In genomic region chr2:109482371-109482841, GRCh38 we compare ENCODE assay signal across 19 cellular contexts.
A peak's percentile ranks its signal among the peaks of the same experiment; 100 is the strongest.
DNase-seq lines count a peak whose midpoint lies in the region; ATAC-seq and TF ChIP-seq lines count a peak whose summit lies in the region.
"Had no signal": no experiment of that assay in that cellular context is flagged by ENCODE, and none has a peak within 500 bp of the region (broad histone marks: within the 10 kb centered on the region; RNA-seq: fewer than 3 reads in every experiment).

No MANE protein-coding gene starts in this region.

- no peaks in the 10 kb centered on the region for H3K9me3 ChIP-seq in BLaER1
- H3K9me3 ChIP-seq: A549, HAP-1, sigmoid colon had no signal

- H2BK15ac ChIP-seq in mesendoderm (replicated peaks; ENCODE audit: low read depth): no peak overlapping the region

- DNase-seq in UCSD-AML1 (lab: John Stamatoyannopoulos, UW; ENCODE audit: unreplicated experiment) (peak; percentile 41), glutamatergic neuron (no peak), osteocyte (ENCODE audit: extremely low spot score, unreplicated experiment) (no peak), inferior parietal cortex (ENCODE audit: extremely low spot score) (no peak), T-helper 1 cell (no peak), mesendoderm (no peak)
- DNase-seq: activated effector memory CD4-positive, alpha-beta T cell treated with anti-CD3 and anti-CD28 coated beads, Interleukin-2, amount 50 U/mL, for 16 hours; CD8-positive, alpha-beta memory T cell; cortex of kidney; natural killer cell; NCI-H1930; NCI-H748 treated with DMSO at 0.1 percent for 48 hours; sigmoid colon; SW 1271 had no signal

- no peak overlapping the region for H2BK5ac ChIP-seq in mesendoderm (ENCODE audit: low read length)

- no peak overlapping the region for H3K4ac ChIP-seq in mesendoderm (ENCODE audit: low read depth, low read length)

- H3K79me2 ChIP-seq in mesendoderm (ENCODE audit: control insufficient read depth, insufficient read depth, low read length): no peaks in the 10 kb centered on the region

- peak overlapping the region; percentile 93 for H3K4me2 ChIP-seq in BLaER1
- no peak overlapping the region for H3K4me2 ChIP-seq in mesendoderm (ENCODE audit: low read length)
- H3K4me2 ChIP-seq: A549 had no signal

- peaks cover 6% of the 10 kb centered on the region for H3K9me3 Mint-ChIP-seq in glutamatergic neuron (ENCODE audit: unreplicated experiment)
- H3K9me3 Mint-ChIP-seq in osteocyte (ENCODE audit: unreplicated experiment): no peaks in the 10 kb centered on the region
- H3K9me3 Mint-ChIP-seq: CD8-positive, alpha-beta memory T cell; natural killer cell had no signal

- H3K18ac ChIP-seq in mesendoderm (ENCODE audit: low read length): no peak overlapping the region

- H2AK5ac ChIP-seq in mesendoderm (ENCODE audit: low read length): no peak overlapping the region

- no peaks in the 10 kb centered on the region for H3K36me3 Mint-ChIP-seq in glutamatergic neuron (ENCODE audit: unreplicated experiment)
- peaks cover 45% of the 10 kb centered on the region for H3K36me3 Mint-ChIP-seq in osteocyte (ENCODE audit: unreplicated experiment)
- H3K36me3 Mint-ChIP-seq: CD8-positive, alpha-beta memory T cell; natural killer cell had no signal

- no peak overlapping the region for H4K5ac ChIP-seq in mesendoderm (ENCODE audit: low read length)

- peaks cover 31% of the 10 kb centered on the region for H3K4me1 Mint-ChIP-seq in glutamatergic neuron (ENCODE audit: low read depth, unreplicated experiment)
- H3K4me1 Mint-ChIP-seq in osteocyte (ENCODE audit: unreplicated experiment): peaks cover 66% of the 10 kb centered on the region
- H3K4me1 Mint-ChIP-seq: CD8-positive, alpha-beta memory T cell had no signal

- no peak overlapping the region for H3K23ac ChIP-seq in mesendoderm (ENCODE audit: low read length)

- H3K79me1 ChIP-seq in mesendoderm (ENCODE audit: low read length): no peaks in the 10 kb centered on the region

- H3K36me3 ChIP-seq in BLaER1 (no peaks in the 10 kb centered on the region), mesendoderm (ENCODE audit: control insufficient read depth, insufficient read depth, low read length) (no peaks in the 10 kb centered on the region)
- H3K36me3 ChIP-seq: HAP-1 had no signal

- whole genome bisulfite sequencing in mesendoderm (ENCODE audit: extremely low coverage, insufficient coverage, low lambda C conversion rate): no CpG with 5 or more reads among the region's 15 CpGs

- H3K27me3 ChIP-seq in BLaER1 (no peaks in the 10 kb centered on the region), mesendoderm (ENCODE audit: insufficient read depth, low read length, poor library complexity) (no peaks in the 10 kb centered on the region)
- H3K27me3 ChIP-seq: sigmoid colon had no signal

- no peak overlapping the region for H3K4me3 ChIP-seq in BLaER1
- no peak overlapping the region for H3K4me3 ChIP-seq in mesendoderm (ENCODE audit: low read length)
- H3K4me3 ChIP-seq: A549, HAP-1, sigmoid colon had no signal

- H3K27me3 Mint-ChIP-seq in glutamatergic neuron (ENCODE audit: unreplicated experiment) (peaks cover 3% of the 10 kb centered on the region), osteocyte (ENCODE audit: unreplicated experiment) (no peaks in the 10 kb centered on the region)

- no peaks in the 10 kb centered on the region for H4K20me1 ChIP-seq in BLaER1

- H3K27ac ChIP-seq in BLaER1 (peak overlapping the region; percentile 83), mesendoderm (ENCODE audit: low read depth, low read length) (no peak overlapping the region)
- H3K27ac ChIP-seq: A549 had no signal

- no peak for ATAC-seq in HG03521 (IDR thresholded peaks at IDR 0.05; ENCODE audit: unreplicated experiment)
- ATAC-seq: A549; activated CD4-positive, CD25-positive, alpha-beta regulatory T cell treated with anti-CD3 and anti-CD28 coated beads, Interleukin-2, amount 50 U/mL, for 24 hours; natural killer cell had no signal

- TF ChIP-seq CTCF in glutamatergic neuron (IDR thresholded peaks at IDR 0.05; ENCODE audit: partially characterized antibody, unreplicated experiment): no peak
- TF ChIP-seq CTCF in osteocyte (IDR thresholded peaks at IDR 0.05): no peak

- H4K8ac ChIP-seq in mesendoderm (ENCODE audit: low read depth, low read length): no peak overlapping the region

- H3K4me1 ChIP-seq in BLaER1 (peaks cover 97% of the 10 kb centered on the region), mesendoderm (ENCODE audit: control insufficient read depth, low read depth, low read length) (no peaks in the 10 kb centered on the region)
- H3K4me1 ChIP-seq: HAP-1 had no signal

- H3K56ac ChIP-seq in mesendoderm (ENCODE audit: low read length): no peak overlapping the region

- peak overlapping the region; percentile 62 for H3K9ac ChIP-seq in BLaER1
- H3K9ac ChIP-seq in mesendoderm (ENCODE audit: low read length): no peak overlapping the region

- no peak overlapping the region for H3K4me3 Mint-ChIP-seq in glutamatergic neuron (ENCODE audit: unreplicated experiment)
- no peak overlapping the region for H3K4me3 Mint-ChIP-seq in osteocyte (ENCODE audit: unreplicated experiment)
- H3K4me3 Mint-ChIP-seq: CD8-positive, alpha-beta memory T cell; natural killer cell had no signal

- no peak overlapping the region for H2BK120ac ChIP-seq in mesendoderm (ENCODE audit: low read depth, low read length)

- peak overlapping the region; percentile 44 for H3K27ac Mint-ChIP-seq in glutamatergic neuron (ENCODE audit: unreplicated experiment)
- H3K27ac Mint-ChIP-seq in osteocyte (ENCODE audit: unreplicated experiment): peak overlapping the region; percentile 76
- H3K27ac Mint-ChIP-seq: CD8-positive, alpha-beta memory T cell; natural killer cell had no signal
